Comparison of ENCODE assay signal across 8 cellular contexts in genomic region chr22:49632199-49633009, GRCh38.
DNase-seq lines count a peak whose midpoint lies in the region; FAIRE-seq and TF ChIP-seq lines count a peak whose summit lies in the region.

No MANE protein-coding gene starts in this region.

- no peak for FAIRE-seq in kidney (lab: Jason Lieb, UNC)

- H3K36me3 ChIP-seq in kidney (ENCODE audit: control insufficient read depth in 1 of 2, insufficient read depth in 2 of 2, low read length in 2 of 2) (no peaks in the 10 kb centered on the region), spleen (peaks cover 0 to 47% (median 0%) of the 10 kb centered on the region in 6 donors)

- H3K9ac ChIP-seq in kidney (ENCODE audit: low read length in 2 of 2): peak overlapping the region in 1 of 2 donors; percentile 32

- intact Hi-C loops in kidney (cut with DNase I) (no loop called here), spleen (cut with DNase I; ENCODE audit: low total_unique reads) (no loop called here)

- H3K4me3 ChIP-seq in kidney (ENCODE audit: low read length in 2 of 2) (peak overlapping the region; percentile 49 to 52), spleen (peak overlapping the region in 1 of 8 donors; percentile 43)

- H3K9me3 ChIP-seq in kidney (ENCODE audit: control insufficient read depth in 1 of 2, low read length in 2 of 2): no peaks in the 10 kb centered on the region
- H3K9me3 ChIP-seq in spleen: no peaks in the 10 kb centered on the region

- H3K27ac ChIP-seq in caudate nucleus (ENCODE audit: low read depth, low read length) (no peak overlapping the region), kidney (ENCODE audit: low read depth in 2 of 2, low read length in 2 of 2) (no peak overlapping the region), spleen (peak overlapping the region in 1 of 8 donors; percentile 12)

- no peaks in the 10 kb centered on the region for H3K27me3 ChIP-seq in spleen (replicated peaks in 1 of 7)

- 35 to 64% (median 57%) methylated on average over 41 to 51 of the region's 51 CpGs for WGBS in spleen, 5 donors

- TF ChIP-seq CTCF in kidney (IDR thresholded peaks at IDR 0.05; ENCODE audit: borderline replicate concordance, extremely low read depth, insufficient read depth): peak; percentile 54
- TF ChIP-seq CTCF in spleen (IDR thresholded peaks at IDR 0.05 in 8 of 11, conservative IDR thresholded peaks at IDR 0.05 in 3 of 11): peak; percentile 22 to 81 (median 63)

- H3K4me1 ChIP-seq in kidney (ENCODE audit: control insufficient read depth in 1 of 2, insufficient read depth in 1 of 2, low read depth in 1 of 2, low read length in 2 of 2) (peaks cover 0 to 3% of the 10 kb centered on the region in 2 donors), spleen (peaks cover 5 to 43% (median 16%) of the 10 kb centered on the region in 6 donors)

- peak; percentile 2 to 57 for DNase-seq in NCI-H446 (lab: John Stamatoyannopoulos, UW)
- DNase-seq in NCI-H446 treated with DMSO at 0.1 percent for 48 hours (lab: John Stamatoyannopoulos, UW): no peak
- DNase-seq in NCI-H2171 treated with DMSO at 0.1 percent for 48 hours (lab: John Stamatoyannopoulos, UW): peak; percentile 78
- peak in 53 of 61 donors; percentile 11 to 74 (median 46) for DNase-seq in caudate nucleus (lab: John Stamatoyannopoulos, UW)
- DNase-seq in kidney: peak; percentile 83
- DNase-seq in spleen: no peak
- DNase-seq in effector CD4-positive, alpha-beta T cell: no peak
- DNase-seq in NCI-H1048 (lab: John Stamatoyannopoulos, UW): no peak

- TF ChIP-seq POLR2A in spleen (IDR thresholded peaks at IDR 0.05): no peak

Comparison
In these comparisons a context has a peak if more than half of its experiments do, and no peak if none do; other contexts are left out.
1. DNase-seq: peak in NCI-H446 (2 of 2), NCI-H2171 treated with DMSO at 0.1 percent for 48 hours (single experiment), caudate nucleus (53 of 61) and kidney (single experiment); none in NCI-H446 treated with DMSO at 0.1 percent for 48 hours (single experiment), spleen (single experiment), effector CD4-positive, alpha-beta T cell (single experiment) and NCI-H1048 (single experiment).